In the genomic region with DNA sequence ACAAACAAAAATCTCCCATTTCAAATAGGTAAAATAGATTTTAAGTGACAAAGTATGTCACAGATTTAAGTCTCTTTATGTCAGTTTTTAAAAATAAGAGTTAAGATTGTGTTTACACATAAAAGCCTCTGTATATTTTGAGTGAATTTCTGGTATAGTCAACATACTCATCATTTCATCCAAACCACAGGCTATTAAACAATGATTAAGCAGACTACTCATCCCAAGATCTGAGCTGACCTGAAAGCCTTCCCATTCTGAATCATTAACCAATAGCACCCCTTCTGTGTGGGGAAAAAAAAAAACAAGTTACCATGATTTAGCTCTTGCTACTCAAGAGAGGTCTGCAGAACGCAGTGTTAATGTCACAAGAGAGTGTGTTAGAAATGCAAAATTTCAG, we compare ENCODE assay signal across 20 cellular contexts.
DNase-seq lines count a peak whose midpoint lies in the region; ATAC-seq and TF ChIP-seq lines count a peak whose summit lies in the region.
"Had no signal": no experiment of that assay in that cellular context is flagged by ENCODE, and none has a peak within 500 bp of the region (broad histone marks: within the 10 kb centered on the region; RNA-seq: fewer than 3 reads in every experiment).

No MANE protein-coding gene starts in this region.

- no peaks in the 10 kb centered on the region for H3K27me3 ChIP-seq in SK-N-SH (ENCODE audit: insufficient read depth)
- H3K27me3 ChIP-seq: adrenal gland, hepatocyte, tibial artery had no signal

- H3K79me2 ChIP-seq in SK-N-SH (ENCODE audit: insufficient read depth): no peaks in the 10 kb centered on the region
- H3K79me2 ChIP-seq: hepatocyte had no signal

- in situ Hi-C loops in ACHN (cut with HindIII; ENCODE audit: low pct_ligation_motif_present, low pct_unique_long_range_greater_than_20kb, low sequenced_read_pairs): no loop called here

- POLR2A ChIA-PET in SK-N-SH (lab: Yijun Ruan, JAX): no interaction called here

- H3K9me3 Mint-ChIP-seq in stimulated activated effector memory CD8-positive, alpha-beta T cell treated with anti-CD3 and anti-CD28 coated beads, Interleukin-12 subunit alpha, Interleukin-12 subunit beta, amount 100 ng/mL, for 72 hours: peaks cover 6% of the 10 kb centered on the region
- H3K9me3 Mint-ChIP-seq: activated T-helper 2 cell treated with anti-CD3 and anti-CD28 coated beads, Interferon-gamma antibody, Interleukin-2, Interleukin-4, amounts not matched to agents 10 μg/mL and 5 μg/mL and 100 μg/mL, durations not matched to agents 14 hours and 24 hours and 36 hours had no signal

- no peaks in the 10 kb centered on the region for H3K36me3 ChIP-seq in SK-N-SH (replicated peaks in 1 of 2; ENCODE audit: control insufficient read depth in 1 of 2, insufficient read depth in 2 of 2, low read length in 1 of 2)
- H3K36me3 ChIP-seq: adrenal gland, tibial artery had no signal

- TF ChIP-seq CTCF in SK-N-SH (IDR thresholded peaks at IDR 0.05): no peak
- no peak for TF ChIP-seq CTCF in foreskin fibroblast (IDR thresholded peaks at IDR 0.05; ENCODE audit: low read depth, low read length)

- H4K20me1 ChIP-seq in SK-N-SH (ENCODE audit: insufficient read depth): no peaks in the 10 kb centered on the region

- no peak overlapping the region for H3K9ac ChIP-seq in SK-N-SH

- no peak overlapping the region for H3K27ac Mint-ChIP-seq in stimulated activated effector memory CD8-positive, alpha-beta T cell treated with anti-CD3 and anti-CD28 coated beads, Interleukin-12 subunit alpha, Interleukin-12 subunit beta, amount 100 ng/mL, for 72 hours
- H3K27ac Mint-ChIP-seq: activated T-helper 2 cell treated with anti-CD3 and anti-CD28 coated beads, Interferon-gamma antibody, Interleukin-2, Interleukin-4, amounts not matched to agents 10 μg/mL and 5 μg/mL and 100 μg/mL, durations not matched to agents 14 hours and 24 hours and 36 hours had no signal

- ATAC-seq in GM18907 (IDR thresholded peaks at IDR 0.05; ENCODE audit: unreplicated experiment) (peak; percentile 61), HG03342 (IDR thresholded peaks at IDR 0.05; ENCODE audit: unreplicated experiment) (no peak), GM18511 (IDR thresholded peaks at IDR 0.05; ENCODE audit: unreplicated experiment) (no peak)
- no peak for ATAC-seq in stimulated activated effector memory CD8-positive, alpha-beta T cell treated with anti-CD3 and anti-CD28 coated beads, Interleukin-12 subunit alpha, Interleukin-12 subunit beta, amount 100 ng/mL, for 72 hours
- ATAC-seq: HepG2, sciatic nerve had no signal

- peak; percentile 32 for DNase-seq in ACHN
- DNase-seq in SK-N-SH: no peak
- DNase-seq in foreskin fibroblast: peak; percentile 33 to 43
- no peak for DNase-seq in stimulated activated effector memory CD8-positive, alpha-beta T cell treated with anti-CD3 and anti-CD28 coated beads, Interleukin-12 subunit alpha, Interleukin-12 subunit beta, amount 100 ng/mL, for 72 hours (ENCODE audit: low spot score in 2 of 2)
- no peak for DNase-seq in activated CD4-positive, alpha-beta T cell treated with anti-CD3 and anti-CD28 coated beads, Interleukin-2, amount 50 U/mL, for 48 hours
- DNase-seq: adrenal gland, cortex of kidney, erythroblast, NCI-H2029, NCI-H524, SW 1271, tibial artery had no signal

- peaks cover 0 to 5% of the 10 kb centered on the region in 2 experiments; a peak in 1 of 4 replicates for H3K4me1 ChIP-seq in SK-N-SH (ENCODE audit: control insufficient read depth in 1 of 2, insufficient read depth in 2 of 2, low read depth in 1 of 2, low read length in 1 of 2)
- H3K4me1 ChIP-seq: adrenal gland, tibial artery had no signal

- no peaks in the 10 kb centered on the region for H3K9me3 ChIP-seq in SK-N-SH
- H3K9me3 ChIP-seq: adrenal gland, tibial artery had no signal

- CTCF ChIA-PET in SK-N-SH (lab: Yijun Ruan, JAX): no interaction called here

- H2AFZ ChIP-seq in SK-N-SH (ENCODE audit: low read depth): no peak overlapping the region
- H2AFZ ChIP-seq: hepatocyte had no signal

- TF ChIP-seq RAD21 in SK-N-SH (IDR thresholded peaks at IDR 0.05; ENCODE audit: low read length): no peak

- WGBS in SK-N-SH (ENCODE audit: low lambda C conversion rate): 88% methylated on average over 1 of the region's 1 CpG

- no peaks in the 10 kb centered on the region for H3F3A ChIP-seq in SK-N-SH (replicated peaks; ENCODE audit: insufficient read depth)

- H3K27ac ChIP-seq in SK-N-SH (ENCODE audit: low read depth in 2 of 2, low read length in 1 of 2): no peak overlapping the region
- H3K27ac ChIP-seq: adrenal gland, hepatocyte, tibial artery, VCaP had no signal

- no peak overlapping the region for H3K4me2 ChIP-seq in SK-N-SH
- H3K4me2 ChIP-seq: hepatocyte had no signal

- H3K4me3 Mint-ChIP-seq in stimulated activated effector memory CD8-positive, alpha-beta T cell treated with anti-CD3 and anti-CD28 coated beads, Interleukin-12 subunit alpha, Interleukin-12 subunit beta, amount 100 ng/mL, for 72 hours: no peak overlapping the region

- no peaks in the 10 kb centered on the region for H3K9me2 ChIP-seq in SK-N-SH

- H3K36me3 Mint-ChIP-seq in stimulated activated effector memory CD8-positive, alpha-beta T cell treated with anti-CD3 and anti-CD28 coated beads, Interleukin-12 subunit alpha, Interleukin-12 subunit beta, amount 100 ng/mL, for 72 hours: no peaks in the 10 kb centered on the region

- H3K4me1 Mint-ChIP-seq in stimulated activated effector memory CD8-positive, alpha-beta T cell treated with anti-CD3 and anti-CD28 coated beads, Interleukin-12 subunit alpha, Interleukin-12 subunit beta, amount 100 ng/mL, for 72 hours: no peaks in the 10 kb centered on the region

- no peak for TF ChIP-seq EP300 in SK-N-SH (IDR thresholded peaks at IDR 0.05; ENCODE audit: borderline replicate concordance in 1 of 2, low read depth in 1 of 2, low read length in 1 of 2)

- H3K4me3 ChIP-seq in SK-N-SH (ENCODE audit: low read depth in 2 of 2, low read length in 1 of 2): no peak overlapping the region
- H3K4me3 ChIP-seq in foreskin fibroblast (ENCODE audit: low read depth in 1 of 2, low read length in 2 of 2): no peak overlapping the region
- H3K4me3 ChIP-seq: adrenal gland, hepatocyte, tibial artery had no signal

TF ChIP-seq in SK-N-SH, 30 proteins besides CTCF, POLR2A, EP300 and RAD21:
- TF ChIP-seq TCF12 (IDR thresholded peaks at IDR 0.05): peak; percentile 15; the same call in 1 of the 2 replicates
- no peak for TF ChIP-seq MXI1 (IDR thresholded peaks at IDR 0.05; ENCODE audit: low read depth, low read length)
- TF ChIP-seq TEAD4 (IDR thresholded peaks at IDR 0.05; ENCODE audit: borderline replicate concordance, insufficient read depth): no peak
- TF ChIP-seq NFIC (IDR thresholded peaks at IDR 0.05; ENCODE audit: borderline replicate concordance): no peak
- TF ChIP-seq FOXJ3 (CRISPR knock-in tag; IDR thresholded peaks at IDR 0.05): no peak
- TF ChIP-seq FOSL2 (IDR thresholded peaks at IDR 0.05; ENCODE audit: borderline replicate concordance, low read depth): peak; percentile 27; the same call in 1 of the 2 replicates

Comparison
In these comparisons a context has a peak if more than half of its experiments do, and no peak if none do; other contexts are left out.
1. DNase-seq: peak in ACHN (single experiment) and foreskin fibroblast (2 of 2); none in SK-N-SH (single experiment), stimulated activated effector memory CD8-positive, alpha-beta T cell treated with anti-CD3 and anti-CD28 coated beads, Interleukin-12 subunit alpha, Interleukin-12 subunit beta, amount 100 ng/mL, for 72 hours (0 of 2) and activated CD4-positive, alpha-beta T cell treated with anti-CD3 and anti-CD28 coated beads, Interleukin-2, amount 50 U/mL, for 48 hours (0 of 2).